Comparison of ENCODE assay signal across 8 cellular contexts in genomic region chr9:137046094-137046787, GRCh38. TPM values are rescaled to one million over a fixed set of nuclear protein-coding genes. Genes with fewer than 3 reads are reported as not detected.
DNase-seq lines count a peak whose midpoint lies in the region; ATAC-seq, FAIRE-seq and TF ChIP-seq lines count a peak whose summit lies in the region.

Gene NPDC1 (minus strand): TSS chr9:137046177. CDS start chr9:137045989, 188 bp downstream.

- H3K4me1 Mint-ChIP-seq in natural killer cell treated with Interleukin-12 subunit alpha and Interleukin-12 subunit beta and Interleukin-15 and Interleukin-18, amount 100 ng/mL, for 72 hours (ENCODE audit: low read depth in 2 of 2): peaks cover 4 to 14% of the 10 kb centered on the region in 2 donors

- no peaks in the 10 kb centered on the region for H3K9me3 Mint-ChIP-seq in natural killer cell treated with Interleukin-12 subunit alpha and Interleukin-12 subunit beta and Interleukin-15 and Interleukin-18, amount 100 ng/mL, for 72 hours

- peak; percentile 79 to 87 for ATAC-seq in natural killer cell treated with Interleukin-12 subunit alpha and Interleukin-12 subunit beta and Interleukin-15 and Interleukin-18, amount 100 ng/mL, for 72 hours
- ATAC-seq in HG03571 (IDR thresholded peaks at IDR 0.05; ENCODE audit: unreplicated experiment): no peak

- DNase-seq in DMS79 treated with DMSO at 0.1 percent for 48 hours (lab: John Stamatoyannopoulos, UW) (peak; percentile 80), RCC 7860 (ENCODE audit: low spot score) (peak; percentile 62), fibroblast of peridontal ligament (ENCODE audit: extremely low read depth) (peak; percentile 57)
- DNase-seq in activated effector memory CD4-positive, alpha-beta T cell treated with Interleukin-2 at 50 U/mL for 16 hours: peak; percentile 70
- DNase-seq in natural killer cell treated with Interleukin-12 subunit alpha and Interleukin-12 subunit beta and Interleukin-15 and Interleukin-18, amount 100 ng/mL, for 72 hours (ENCODE audit: low spot score): peak; percentile 79
- DNase-seq in stimulated activated naive CD4-positive, alpha-beta T cell treated with Interleukin-2 at 50 U/mL for 16 hours (lab: John Stamatoyannopoulos, UW): peak; percentile 77

- peak within 1 kb of the TSS; percentile 48 for H3K4me3 Mint-ChIP-seq in natural killer cell treated with Interleukin-12 subunit alpha and Interleukin-12 subunit beta and Interleukin-15 and Interleukin-18, amount 100 ng/mL, for 72 hours

- peaks cover 8 to 21% of the 10 kb centered on the region in 2 donors for H3K27me3 Mint-ChIP-seq in natural killer cell treated with Interleukin-12 subunit alpha and Interleukin-12 subunit beta and Interleukin-15 and Interleukin-18, amount 100 ng/mL, for 72 hours

- peak; percentile 82 for TF ChIP-seq RAD21 in Ishikawa (IDR thresholded peaks at IDR 0.05; ENCODE audit: low read depth)

- FAIRE-seq in RCC 7860 (lab: Jason Lieb, UNC): no peak

- H3K36me3 Mint-ChIP-seq in natural killer cell treated with Interleukin-12 subunit alpha and Interleukin-12 subunit beta and Interleukin-15 and Interleukin-18, amount 100 ng/mL, for 72 hours: no peaks in the 10 kb centered on the region

- TF ChIP-seq EP300 in Ishikawa (IDR thresholded peaks at IDR 0.05; ENCODE audit: borderline replicate concordance): no peak; the same call in 1 of the 2 replicates

- H3K27ac Mint-ChIP-seq in natural killer cell treated with Interleukin-12 subunit alpha and Interleukin-12 subunit beta and Interleukin-15 and Interleukin-18, amount 100 ng/mL, for 72 hours: no peak within 1 kb of the TSS

TF ChIP-seq in Ishikawa, 13 proteins besides CTCF, POLR2A, EP300 and RAD21:
- TF ChIP-seq MAX (IDR thresholded peaks at IDR 0.05) (peak; percentile 59; the same call in 1 of the 2 replicates), CEBPB (IDR thresholded peaks at IDR 0.05) (no peak), YY1 (IDR thresholded peaks at IDR 0.05; ENCODE audit: low read depth) (0 out of 2 replicates have a peak, but pooled peaks have one; percentile 21), FOXM1 (IDR thresholded peaks at IDR 0.05; ENCODE audit: borderline replicate concordance, low read depth) (no peak), ZBTB7A (IDR thresholded peaks at IDR 0.05; ENCODE audit: low read depth) (peak; percentile 87), TCF12 (IDR thresholded peaks at IDR 0.05; ENCODE audit: low read depth) (peak; percentile 21; the same call in 1 of the 2 replicates), REST (IDR thresholded peaks at IDR 0.05; ENCODE audit: low read depth) (peak; percentile 96)
TF ChIP-seq in Ishikawa: peak in this region for 5.

RNA-seq across cellular contexts. Expression of gene NPDC1, which starts in this region (rescaled TPM):
- 10 to 100 TPM; 11.2 to 41.7 TPM for total RNA-seq in natural killer cell treated with Interleukin-12 subunit alpha and Interleukin-12 subunit beta and Interleukin-15 and Interleukin-18, amount 100 ng/mL, for 72 hours
